In the genomic region with DNA sequence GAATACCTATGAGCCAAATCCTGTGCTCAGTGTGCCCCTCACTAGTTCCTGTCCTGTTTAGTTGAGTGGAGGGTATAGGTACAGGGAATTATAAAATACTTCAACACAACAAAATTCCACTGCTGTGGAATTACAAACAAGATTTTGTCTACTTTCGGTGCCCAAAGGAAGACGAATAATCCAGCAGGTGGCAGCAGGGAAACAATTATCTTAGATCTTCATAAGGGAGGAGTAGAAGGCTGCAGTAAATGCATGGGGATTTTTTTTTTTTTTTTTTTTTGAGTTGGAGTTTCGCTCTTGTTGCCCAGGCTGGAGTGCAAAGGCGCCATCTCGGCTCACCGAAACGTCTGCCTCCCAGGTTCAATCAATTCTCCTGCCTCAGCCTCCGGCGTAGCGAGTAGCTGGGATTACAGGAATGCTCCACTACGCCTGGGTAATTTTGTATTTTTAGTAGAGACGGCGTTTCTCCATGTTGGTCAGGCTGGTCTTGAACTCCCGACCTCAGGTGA, we compare ENCODE assay signal across 1 cellular context.
A peak's percentile ranks its signal among the peaks of the same experiment; 100 is the strongest.
TF ChIP-seq lines count a peak whose summit lies in the region.

No MANE protein-coding gene starts in this region.

TF ChIP-seq in HEK293, 187 proteins besides CTCF, POLR2A, EP300 and RAD21 (continued from another document and continues in another):
- no peak; the same call in 1 of the 2 replicates for TF ChIP-seq REST (tag by site-specific recombination; IDR thresholded peaks at IDR 0.05)
- no peak for TF ChIP-seq ZNF664 (tag by site-specific recombination; IDR thresholded peaks at IDR 0.05)
- no peak for TF ChIP-seq ZNF785 (tag by site-specific recombination; IDR thresholded peaks at IDR 0.05)
- no peak for TF ChIP-seq YY1 (tag by site-specific recombination; IDR thresholded peaks at IDR 0.05)
- no peak for TF ChIP-seq ZNF670 (tag by site-specific recombination; IDR thresholded peaks at IDR 0.05; ENCODE audit: low read depth)
- no peak for TF ChIP-seq BCL11A (tag by site-specific recombination; IDR thresholded peaks at IDR 0.05; ENCODE audit: low read depth)
- TF ChIP-seq KLF1 (tag by site-specific recombination; IDR thresholded peaks at IDR 0.05), result no peak
- TF ChIP-seq ZNF585B (tag by site-specific recombination; IDR thresholded peaks at IDR 0.05), result no peak
- TF ChIP-seq ZNF335 (tag by site-specific recombination; conservative IDR thresholded peaks at IDR 0.05), result peak; percentile 59
- TF ChIP-seq ZNF37A (tag by site-specific recombination; IDR thresholded peaks at IDR 0.05), result no peak
- TF ChIP-seq PRDM2 (tag by site-specific recombination; IDR thresholded peaks at IDR 0.05; ENCODE audit: borderline replicate concordance), result no peak
- TF ChIP-seq ZNF639 (tag by site-specific recombination; IDR thresholded peaks at IDR 0.05), result no peak
- no peak for TF ChIP-seq OSR2 (tag by site-specific recombination; IDR thresholded peaks at IDR 0.05)
- TF ChIP-seq ZNF501 (tag by site-specific recombination; IDR thresholded peaks at IDR 0.05), result no peak; the same call in none of the 2 replicates
- no peak for TF ChIP-seq ZNF292 (tag by site-specific recombination; IDR thresholded peaks at IDR 0.05; ENCODE audit: borderline replicate concordance, low read depth)
- no peak; the same call in 1 of the 2 replicates for TF ChIP-seq ZNF324 (tag by site-specific recombination; IDR thresholded peaks at IDR 0.05)
- TF ChIP-seq SALL2 (tag by site-specific recombination; IDR thresholded peaks at IDR 0.05; ENCODE audit: borderline replicate concordance), result no peak
- TF ChIP-seq HIC1 (tag by site-specific recombination; IDR thresholded peaks at IDR 0.05), result no peak
- TF ChIP-seq ZNF416 (tag by site-specific recombination; IDR thresholded peaks at IDR 0.05), result no peak
- TF ChIP-seq ZNF514 (tag by site-specific recombination; IDR thresholded peaks at IDR 0.05), result no peak
- no peak for TF ChIP-seq SP2 (tag by site-specific recombination; IDR thresholded peaks at IDR 0.05)
- TF ChIP-seq ZFP3 (tag by site-specific recombination; IDR thresholded peaks at IDR 0.05; ENCODE audit: low read depth), result no peak
- no peak for TF ChIP-seq ZNF48 (tag by site-specific recombination; IDR thresholded peaks at IDR 0.05)
- no peak for TF ChIP-seq TCF7L2 (IDR thresholded peaks at IDR 0.05; ENCODE audit: borderline replicate concordance, low read depth, low read length)
- TF ChIP-seq, protein P1, sequence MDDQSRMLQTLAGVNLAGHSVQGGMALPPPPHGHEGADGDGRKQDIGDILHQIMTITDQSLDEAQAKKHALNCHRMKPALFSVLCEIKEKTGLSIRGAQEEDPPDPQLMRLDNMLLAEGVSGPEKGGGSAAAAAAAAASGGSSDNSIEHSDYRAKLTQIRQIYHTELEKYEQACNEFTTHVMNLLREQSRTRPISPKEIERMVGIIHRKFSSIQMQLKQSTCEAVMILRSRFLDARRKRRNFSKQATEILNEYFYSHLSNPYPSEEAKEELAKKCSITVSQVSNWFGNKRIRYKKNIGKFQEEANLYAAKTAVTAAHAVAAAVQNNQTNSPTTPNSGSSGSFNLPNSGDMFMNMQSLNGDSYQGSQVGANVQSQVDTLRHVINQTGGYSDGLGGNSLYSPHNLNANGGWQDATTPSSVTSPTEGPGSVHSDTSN (CRISPR knock-in tag; IDR thresholded peaks at IDR 0.05), result no peak
- TF ChIP-seq ZNF645 (tag by site-specific recombination; IDR thresholded peaks at IDR 0.05), result no peak
- no peak for TF ChIP-seq ZNF302 (tag by site-specific recombination; IDR thresholded peaks at IDR 0.05; ENCODE audit: low read depth)
- TF ChIP-seq ZNF404 (tag by site-specific recombination; IDR thresholded peaks at IDR 0.05), result no peak
- no peak for TF ChIP-seq ZNF350 (tag by site-specific recombination; IDR thresholded peaks at IDR 0.05)
- no peak for TF ChIP-seq ZNF776 (tag by site-specific recombination; IDR thresholded peaks at IDR 0.05; ENCODE audit: borderline replicate concordance)
- TF ChIP-seq ZNF623 (tag by site-specific recombination; IDR thresholded peaks at IDR 0.05), result no peak
- TF ChIP-seq ZNF792 (tag by site-specific recombination; IDR thresholded peaks at IDR 0.05), result no peak
- TF ChIP-seq ZNF202 (tag by site-specific recombination; IDR thresholded peaks at IDR 0.05; ENCODE audit: borderline replicate concordance), result no peak
- no peak for TF ChIP-seq ZNF114 (tag by site-specific recombination; IDR thresholded peaks at IDR 0.05)
- no peak for TF ChIP-seq ZNF169 (tag by site-specific recombination; IDR thresholded peaks at IDR 0.05)
- TF ChIP-seq GLIS2 (tag by site-specific recombination; IDR thresholded peaks at IDR 0.05), result no peak
- TF ChIP-seq GLI4 (tag by site-specific recombination; IDR thresholded peaks at IDR 0.05), result no peak
- no peak for TF ChIP-seq PRDM1 (tag by site-specific recombination; IDR thresholded peaks at IDR 0.05)
- TF ChIP-seq ZNF366 (tag by site-specific recombination; conservative IDR thresholded peaks at IDR 0.05), result peak; percentile 81
- TF ChIP-seq, protein P2, sequence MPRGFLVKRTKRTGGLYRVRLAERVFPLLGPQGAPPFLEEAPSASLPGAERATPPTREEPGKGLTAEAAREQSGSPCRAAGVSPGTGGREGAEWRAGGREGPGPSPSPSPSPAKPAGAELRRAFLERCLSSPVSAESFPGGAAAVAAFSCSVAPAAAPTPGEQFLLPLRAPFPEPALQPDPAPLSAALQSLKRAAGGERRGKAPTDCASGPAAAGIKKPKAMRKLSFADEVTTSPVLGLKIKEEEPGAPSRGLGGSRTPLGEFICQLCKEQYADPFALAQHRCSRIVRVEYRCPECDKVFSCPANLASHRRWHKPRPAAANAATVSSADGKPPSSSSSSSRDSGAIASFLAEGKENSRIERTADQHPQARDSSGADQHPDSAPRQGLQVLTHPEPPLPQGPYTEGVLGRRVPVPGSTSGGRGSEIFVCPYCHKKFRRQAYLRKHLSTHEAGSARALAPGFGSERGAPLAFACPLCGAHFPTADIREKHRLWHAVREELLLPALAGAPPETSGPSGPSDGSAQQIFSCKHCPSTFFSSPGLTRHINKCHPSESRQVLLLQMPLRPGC (tag by site-specific recombination; IDR thresholded peaks at IDR 0.05), result no peak
- no peak for TF ChIP-seq ZNF830 (tag by site-specific recombination; IDR thresholded peaks at IDR 0.05; ENCODE audit: low read depth)
- no peak for TF ChIP-seq OVOL3 (tag by site-specific recombination; IDR thresholded peaks at IDR 0.05)
- no peak for TF ChIP-seq ZFP69B (tag by site-specific recombination; IDR thresholded peaks at IDR 0.05)
- no peak for TF ChIP-seq ZNF704 (tag by site-specific recombination; IDR thresholded peaks at IDR 0.05)
- TF ChIP-seq GFI1B (tag by site-specific recombination; IDR thresholded peaks at IDR 0.05), result no peak
- TF ChIP-seq ZFHX2 (tag by site-specific recombination; conservative IDR thresholded peaks at IDR 0.05), result 0 out of 2 replicates have a peak, but pooled peaks have one; percentile 11
- TF ChIP-seq ZNF510 (tag by site-specific recombination; IDR thresholded peaks at IDR 0.05; ENCODE audit: insufficient replicate concordance), result no peak
- no peak for TF ChIP-seq YY2 (tag by site-specific recombination; IDR thresholded peaks at IDR 0.05)
